Comparison of ENCODE assay signal across 29 cellular contexts in genomic region chr1:68780919-68781318, GRCh38.
"Had no signal": no experiment of that assay in that cellular context is flagged by ENCODE, and none has a peak within 500 bp of the region (broad histone marks: within the 10 kb centered on the region; RNA-seq: fewer than 3 reads in every experiment).

No MANE protein-coding gene starts in this region.

- H3K4me2 ChIP-seq: PC-9, SK-N-SH had no signal

- H2AFZ ChIP-seq: PC-9 had no signal

- DNase-seq: Kasumi-1, KG1, MG63, NCI-H1092, NCI-H1105, NCI-H1417 treated with DMSO at 0.1 percent for 48 hours, NCI-H1436 treated with DMSO at 0.1 percent for 48 hours, NCI-H1694 treated with DMSO at 0.1 percent for 48 hours, NCI-H187 treated with DMSO at 0.1 percent for 48 hours, NCI-H2029, NCI-H2081, NCI-H2171, NCI-H226, NCI-H446 treated with DMSO at 0.1 percent for 48 hours, NCI-H510A, NCI-H524, NCI-H526, NCI-H69, NCI-H748 treated with DMSO at 0.1 percent for 48 hours, NCI-H82, PC-9, SHP77, SIG-M5, SK-N-SH, SW 1271 had no signal

- H3K9ac ChIP-seq: SK-N-SH had no signal

- H3K36me3 ChIP-seq: MG63, SJSA1 had no signal

- H3K27ac ChIP-seq: PC-9, RWPE1, SJSA1 had no signal

- H3K27me3 ChIP-seq: SJSA1 had no signal

- H3K9me3 ChIP-seq: SK-N-SH had no signal

- H3K4me1 ChIP-seq: SJSA1 had no signal

- H3K4me3 ChIP-seq: MG63, PC-9, SJSA1 had no signal

- ATAC-seq: Panc1, Right ventricle myocardium inferior had no signal
